In the genomic region with DNA sequence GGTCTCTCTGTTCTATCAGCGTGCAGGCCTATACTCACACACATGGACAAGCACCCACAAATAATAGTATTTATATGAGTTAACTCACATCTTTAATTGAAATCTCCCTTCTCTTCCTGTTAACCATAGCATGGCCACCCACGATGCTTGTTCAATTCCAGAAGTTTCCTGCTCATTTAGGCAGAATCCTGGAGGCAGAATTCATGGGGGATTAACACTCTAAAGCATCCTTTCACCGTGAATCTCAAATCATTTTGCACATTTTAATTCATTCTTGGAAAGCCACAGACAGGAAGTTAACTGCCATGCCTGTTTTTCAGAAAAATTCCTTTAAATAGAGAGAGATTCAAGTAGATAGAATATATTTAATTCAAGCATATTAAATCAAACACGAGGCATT, we compare ENCODE assay signal across 28 cellular contexts.
DNase-seq lines count a peak whose midpoint lies in the region; ATAC-seq, FAIRE-seq and TF ChIP-seq lines count a peak whose summit lies in the region.
"Had no signal": no experiment of that assay in that cellular context is flagged by ENCODE, and none has a peak within 500 bp of the region (broad histone marks: within the 10 kb centered on the region; RNA-seq: fewer than 3 reads in every experiment).

No MANE protein-coding gene starts in this region.

- dilution Hi-C loops in endothelial cell of umbilical vein (cut with MboI; ENCODE audit: extremely low pct_ligation_motif_present, low sequenced_read_pairs): no loop called here

- H3K27me3 Mint-ChIP-seq in neural progenitor cell (ENCODE audit: insufficient read depth, low read depth): no peaks in the 10 kb centered on the region
- H3K27me3 Mint-ChIP-seq: CD4-positive, alpha-beta memory T cell had no signal

- no peaks in the 10 kb centered on the region for H3K9me3 Mint-ChIP-seq in neural progenitor cell

- H3K4me1 ChIP-seq in endothelial cell of umbilical vein (ENCODE audit: control insufficient read depth, extremely low read depth, insufficient read depth, low read length) (peaks cover 4% of the 10 kb centered on the region), neural progenitor cell (no peaks in the 10 kb centered on the region)

- H3F3A ChIP-seq in neural progenitor cell (ENCODE audit: low read depth): no peaks in the 10 kb centered on the region

- H3K9ac ChIP-seq in SK-N-MC (ENCODE audit: insufficient read length) (no peak overlapping the region), endothelial cell of umbilical vein (replicated peaks; ENCODE audit: extremely low read depth, insufficient read depth, low read length) (no peak overlapping the region), neural progenitor cell (no peak overlapping the region)

- no peaks in the 10 kb centered on the region for H3K79me2 ChIP-seq in endothelial cell of umbilical vein (ENCODE audit: control insufficient read depth, insufficient read depth, low read length)
- no peaks in the 10 kb centered on the region for H3K79me2 ChIP-seq in neural progenitor cell (ENCODE audit: low read depth)

- no peaks in the 10 kb centered on the region for H3K27me3 ChIP-seq in endothelial cell of umbilical vein (ENCODE audit: control insufficient read depth in 2 of 2, insufficient read depth in 2 of 2, low read length in 2 of 2)
- no peaks in the 10 kb centered on the region for H3K27me3 ChIP-seq in neural progenitor cell

- CTCF ChIA-PET in endothelial cell of umbilical vein (lab: Charles Lee): no interaction called here

- H3K27ac ChIP-seq in SK-N-MC (peak overlapping the region; percentile 72), endothelial cell of umbilical vein (ENCODE audit: insufficient read depth, low read depth, low read length) (no peak overlapping the region), neural progenitor cell (no peak overlapping the region)

- TF ChIP-seq CTCF in endothelial cell of umbilical vein (IDR thresholded peaks at IDR 0.05; ENCODE audit: extremely low read depth in 1 of 2, insufficient read depth in 1 of 2, low read depth in 1 of 2, low read length in 2 of 2) (no peak), neural progenitor cell (IDR thresholded peaks at IDR 0.05) (no peak)

- no peaks in the 10 kb centered on the region for H3K9me3 ChIP-seq in SK-N-MC (ENCODE audit: low read depth, low read length)
- no peaks in the 10 kb centered on the region for H3K9me3 ChIP-seq in endothelial cell of umbilical vein (replicated peaks; ENCODE audit: control insufficient read depth, insufficient read depth, low read length)
- no peaks in the 10 kb centered on the region for H3K9me3 ChIP-seq in neural progenitor cell (ENCODE audit: low read depth)

- POLR2A ChIA-PET in endothelial cell of umbilical vein (lab: Charles Lee): no interaction called here

- BruUV-seq in endothelial cell of umbilical vein (replicated peaks; lab: Mats Ljungman, UMichigan): no TSS peak

- peaks cover 7% of the 10 kb centered on the region for H3K4me1 Mint-ChIP-seq in neural progenitor cell
- H3K4me1 Mint-ChIP-seq: CD4-positive, alpha-beta memory T cell had no signal

- no peaks in the 10 kb centered on the region for H3K36me3 Mint-ChIP-seq in neural progenitor cell
- H3K36me3 Mint-ChIP-seq: CD4-positive, alpha-beta memory T cell had no signal

- H2AFZ ChIP-seq in endothelial cell of umbilical vein (ENCODE audit: low read depth, low read length) (peak overlapping the region; percentile 76), neural progenitor cell (replicated peaks) (no peak overlapping the region)

- no peak for ATAC-seq in GM21528 (IDR thresholded peaks at IDR 0.05; ENCODE audit: low FRiP score, unreplicated experiment)
- no peak for ATAC-seq in HG03108 (IDR thresholded peaks at IDR 0.05; ENCODE audit: unreplicated experiment)
- no peak for ATAC-seq in GM21423 (IDR thresholded peaks at IDR 0.05; ENCODE audit: unreplicated experiment)
- ATAC-seq: GM12878, SK-N-SH treated with all-trans-retinoic acid at 6 μM for 48 hours had no signal

- H3K27ac Mint-ChIP-seq in neural progenitor cell: no peak overlapping the region
- H3K27ac Mint-ChIP-seq: CD4-positive, alpha-beta memory T cell had no signal

- H3K4me2 ChIP-seq in endothelial cell of umbilical vein (ENCODE audit: insufficient read depth, low read length) (no peak overlapping the region), neural progenitor cell (no peak overlapping the region)

- TF ChIP-seq POLR2A in endothelial cell of umbilical vein (IDR thresholded peaks at IDR 0.05; ENCODE audit: low read depth, low read length): no peak

- no peaks in the 10 kb centered on the region for H3K9me1 ChIP-seq in endothelial cell of umbilical vein (replicated peaks; ENCODE audit: control insufficient read depth, extremely low read depth, insufficient read depth, low read length)

- no peaks in the 10 kb centered on the region for H3K36me3 ChIP-seq in SK-N-MC (ENCODE audit: insufficient read depth, low read length)
- H3K36me3 ChIP-seq in endothelial cell of umbilical vein (ENCODE audit: control insufficient read depth in 2 of 2, extremely low read depth in 1 of 2, insufficient read depth in 2 of 2, low read length in 2 of 2): no peaks in the 10 kb centered on the region
- H3K36me3 ChIP-seq in neural progenitor cell: no peaks in the 10 kb centered on the region

- FAIRE-seq in endothelial cell of umbilical vein (lab: Jason Lieb, UNC): no peak
- FAIRE-seq: A204.1, GM12878, RCC 7860 had no signal

- H3K4me3 ChIP-seq in SK-N-MC (peak overlapping the region; percentile 55), endothelial cell of umbilical vein (replicated peaks in 1 of 3; ENCODE audit: insufficient read depth in 1 of 3, low read depth in 1 of 3, low read length in 3 of 3) (no peak overlapping the region), neural progenitor cell (no peak overlapping the region)
- H3K4me3 ChIP-seq: GM12878 had no signal

- H3K4me3 Mint-ChIP-seq in neural progenitor cell: no peak overlapping the region
- H3K4me3 Mint-ChIP-seq: CD4-positive, alpha-beta memory T cell had no signal

- H4K20me1 ChIP-seq in endothelial cell of umbilical vein (replicated peaks; ENCODE audit: control insufficient read depth, extremely low read depth, insufficient read depth, low read length) (no peaks in the 10 kb centered on the region), neural progenitor cell (ENCODE audit: low read depth) (no peaks in the 10 kb centered on the region)

- DNase-seq in SK-N-MC (ENCODE audit: low read depth, low spot score): peak; percentile 99
- DNase-seq in endothelial cell of umbilical vein (ENCODE audit: low read depth, low spot score): no peak
- peak; percentile 15 for DNase-seq in neural progenitor cell (ENCODE audit: low spot score)
- no peak for DNase-seq in activated CD4-positive, alpha-beta T cell treated with anti-CD3 and anti-CD28 coated beads, Interleukin-2, amount 50 U/mL, for 4 hours
- DNase-seq: C1 segment of cervical spinal cord; CD4-positive, alpha-beta memory T cell; DMS 273 treated with DMSO at 0.1 percent for 48 hours; DMS79; EL; GDM1; H7; KBM-7; MV-4-11; NCI-H1105; NCI-H1436 treated with DMSO at 0.1 percent for 48 hours; NCI-H187 treated with DMSO at 0.1 percent for 48 hours; NCI-H2107; NCI-H446; NCI-H524 treated with DMSO at 0.1 percent for 48 hours; NCI-H774; SIG-M5 had no signal

- intact Hi-C loops in endothelial cell of umbilical vein (cut with micrococcal nuclease): no loop called here

TF ChIP-seq in endothelial cell of umbilical vein, 7 proteins besides CTCF, POLR2A, EP300 and RAD21:
- TF ChIP-seq MYC (IDR thresholded peaks at IDR 0.05; ENCODE audit: low read depth, low read length) (no peak), EZH2 (IDR thresholded peaks at IDR 0.05; ENCODE audit: borderline replicate concordance, low read depth, low read length, severe bottlenecking) (no peak), JUN (IDR thresholded peaks at IDR 0.05; ENCODE audit: borderline replicate concordance, insufficient read depth, insufficient read length, low read depth) (no peak), GATA2 (IDR thresholded peaks at IDR 0.05; ENCODE audit: insufficient read depth, insufficient read length, low read depth, low read length) (no peak), POLR2AphosphoS5 (IDR thresholded peaks at IDR 0.05; ENCODE audit: insufficient read depth, low read depth, low read length) (no peak), FOS (IDR thresholded peaks at IDR 0.05; ENCODE audit: borderline replicate concordance, insufficient read depth, low read length) (no peak)
- TF ChIP-seq, protein P1, sequence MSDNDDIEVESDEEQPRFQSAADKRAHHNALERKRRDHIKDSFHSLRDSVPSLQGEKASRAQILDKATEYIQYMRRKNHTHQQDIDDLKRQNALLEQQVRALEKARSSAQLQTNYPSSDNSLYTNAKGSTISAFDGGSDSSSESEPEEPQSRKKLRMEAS (IDR thresholded peaks at IDR 0.05; ENCODE audit: insufficient read depth, insufficient read length): no peak

Comparison
In these comparisons a context has a peak if more than half of its experiments do, and no peak if none do; other contexts are left out.
1. DNase-seq: peak in SK-N-MC (single experiment) and neural progenitor cell (single experiment); none in endothelial cell of umbilical vein (single experiment) and activated CD4-positive, alpha-beta T cell treated with anti-CD3 and anti-CD28 coated beads, Interleukin-2, amount 50 U/mL, for 4 hours (0 of 2).